ENCODE assay signal across 15 cellular contexts in genomic region chr9:18268381-18268780, GRCh38.
DNase-seq lines count a peak whose midpoint lies in the region; FAIRE-seq and TF ChIP-seq lines count a peak whose summit lies in the region.
"Had no signal": no experiment of that assay in that cellular context is flagged by ENCODE, and none has a peak within 500 bp of the region (broad histone marks: within the 10 kb centered on the region; RNA-seq: fewer than 3 reads in every experiment).

No MANE protein-coding gene starts in this region.

- no TSS peak for BruUV-seq in Calu3 (replicated peaks; lab: Mats Ljungman, UMichigan)

- H3K27ac Mint-ChIP-seq in Calu3 (ENCODE audit: unreplicated experiment) (no peak overlapping the region), CD14-positive monocyte (no peak overlapping the region)
- H3K27ac Mint-ChIP-seq in activated T-helper 2 cell treated with anti-CD3 and anti-CD28 coated beads, Interferon-gamma antibody, Interleukin-2, Interleukin-4, amounts not matched to agents 10 μg/mL and 5 μg/mL and 100 μg/mL, durations not matched to agents 14 hours and 24 hours and 36 hours = no peak overlapping the region
- H3K27ac Mint-ChIP-seq: activated T-helper 1 cell treated with anti-CD3 and anti-CD28 coated beads, Interleukin-12 subunit alpha, Interleukin-12 subunit beta, Interleukin-2, Interleukin-4 antibody, amounts not matched to agents 30 ng/mL and 10 ng/mL and 1 ng/mL, durations not matched to agents 14 hours and 24 hours and 36 hours had no signal

- CTCF ChIA-PET in Calu3 (lab: Charles Lee) = no interaction called here

- DNase-seq in Calu3 (peak; percentile 12), NCI-H226 (peak; percentile 14), epithelial cell of esophagus (ENCODE audit: low read depth) (peak; percentile 30), myocyte (ENCODE audit: low read depth) (peak; percentile 69), CD14-positive monocyte (ENCODE audit: low spot score) (no peak), frontal cortex (ENCODE audit: low spot score in 2 of 2) (no peak), GOT3 (lab: John Stamatoyannopoulos, UW) (no peak)
- DNase-seq in activated T-helper 2 cell treated with anti-CD3 and anti-CD28 coated beads, Interferon-gamma antibody, Interleukin-2, Interleukin-4, amounts not matched to agents 10 μg/mL and 5 μg/mL and 100 μg/mL, durations not matched to agents 14 hours and 24 hours and 36 hours (ENCODE audit: low spot score) = no peak
- DNase-seq: NCI-H1417, NCI-H82, nucleus accumbens had no signal

- peaks cover 6% of the 10 kb centered on the region for H3K4me1 Mint-ChIP-seq in Calu3 (ENCODE audit: low read depth, unreplicated experiment)
- H3K4me1 Mint-ChIP-seq in CD14-positive monocyte = no peaks in the 10 kb centered on the region
- no peaks in the 10 kb centered on the region for H3K4me1 Mint-ChIP-seq in activated T-helper 2 cell treated with anti-CD3 and anti-CD28 coated beads, Interferon-gamma antibody, Interleukin-2, Interleukin-4, amounts not matched to agents 10 μg/mL and 5 μg/mL and 100 μg/mL, durations not matched to agents 14 hours and 24 hours and 36 hours (ENCODE audit: low read depth)

- H3K36me3 Mint-ChIP-seq in Calu3 (ENCODE audit: insufficient read depth, unreplicated experiment) = no peaks in the 10 kb centered on the region
- no peaks in the 10 kb centered on the region for H3K36me3 Mint-ChIP-seq in CD14-positive monocyte
- H3K36me3 Mint-ChIP-seq in activated T-helper 2 cell treated with anti-CD3 and anti-CD28 coated beads, Interferon-gamma antibody, Interleukin-2, Interleukin-4, amounts not matched to agents 10 μg/mL and 5 μg/mL and 100 μg/mL, durations not matched to agents 14 hours and 24 hours and 36 hours (ENCODE audit: low read depth) = no peaks in the 10 kb centered on the region

- H3K27me3 Mint-ChIP-seq in Calu3 (ENCODE audit: unreplicated experiment) = no peaks in the 10 kb centered on the region
- peaks cover 0 to 4% (median 2%) of the 10 kb centered on the region in 3 donors for H3K27me3 Mint-ChIP-seq in CD14-positive monocyte (ENCODE audit: low read depth in 3 of 3)
- no peaks in the 10 kb centered on the region for H3K27me3 Mint-ChIP-seq in activated T-helper 2 cell treated with anti-CD3 and anti-CD28 coated beads, Interferon-gamma antibody, Interleukin-2, Interleukin-4, amounts not matched to agents 10 μg/mL and 5 μg/mL and 100 μg/mL, durations not matched to agents 14 hours and 24 hours and 36 hours (ENCODE audit: low read depth)

- no peak overlapping the region for H3K4me3 ChIP-seq in epithelial cell of esophagus (ENCODE audit: low read length)
- H3K4me3 ChIP-seq: BLaER1, breast epithelium, SK-N-MC had no signal

- no peak for TF ChIP-seq CTCF in Calu3 (IDR thresholded peaks at IDR 0.05; ENCODE audit: unreplicated experiment)
- no peak for TF ChIP-seq CTCF in epithelial cell of esophagus (IDR thresholded peaks at IDR 0.05; ENCODE audit: insufficient read depth, low read depth, low read length, missing control alignments)
- no peak for TF ChIP-seq CTCF in CD14-positive monocyte (IDR thresholded peaks at IDR 0.05)

- H3K4me3 Mint-ChIP-seq in Calu3 (ENCODE audit: low read depth, unreplicated experiment) (no peak overlapping the region), CD14-positive monocyte (no peak overlapping the region)
- H3K4me3 Mint-ChIP-seq in activated T-helper 2 cell treated with anti-CD3 and anti-CD28 coated beads, Interferon-gamma antibody, Interleukin-2, Interleukin-4, amounts not matched to agents 10 μg/mL and 5 μg/mL and 100 μg/mL, durations not matched to agents 14 hours and 24 hours and 36 hours (ENCODE audit: low read depth) = no peak overlapping the region
- H3K4me3 Mint-ChIP-seq: activated T-helper 1 cell treated with anti-CD3 and anti-CD28 coated beads, Interleukin-12 subunit alpha, Interleukin-12 subunit beta, Interleukin-2, Interleukin-4 antibody, amounts not matched to agents 30 ng/mL and 10 ng/mL and 1 ng/mL, durations not matched to agents 14 hours and 24 hours and 36 hours had no signal

- intact Hi-C loops in Calu3 (cut with micrococcal nuclease; ENCODE audit: unreplicated experiment) = loop anchor here (2.0 kb wide), 1 partner anchor 124 kb away; no protein-coding TSS in a partner anchor
- intact Hi-C loops in CD14-positive monocyte (cut with micrococcal nuclease) = no loop called here
- intact Hi-C loops in activated T-helper 2 cell treated with anti-CD3 and anti-CD28 coated beads, Interferon-gamma antibody, Interleukin-2, Interleukin-4, amounts not matched to agents 10 μg/mL and 5 μg/mL and 100 μg/mL, durations not matched to agents 14 hours and 24 hours and 36 hours (cut with micrococcal nuclease) = no loop called here

- no peak for FAIRE-seq in frontal cortex (lab: Jason Lieb, UNC)

- H3K9me3 Mint-ChIP-seq in Calu3 (ENCODE audit: low read depth, unreplicated experiment) = no peaks in the 10 kb centered on the region
- peaks cover 0 to 7% (median 0%) of the 10 kb centered on the region in 7 donors for H3K9me3 Mint-ChIP-seq in CD14-positive monocyte
- H3K9me3 Mint-ChIP-seq in activated T-helper 2 cell treated with anti-CD3 and anti-CD28 coated beads, Interferon-gamma antibody, Interleukin-2, Interleukin-4, amounts not matched to agents 10 μg/mL and 5 μg/mL and 100 μg/mL, durations not matched to agents 14 hours and 24 hours and 36 hours = peaks cover 3% of the 10 kb centered on the region

Comparison
In these comparisons a context has a peak if more than half of its experiments do, and no peak if none do; other contexts are left out.
1. DNase-seq: peak in Calu3 (single experiment), NCI-H226 (single experiment), epithelial cell of esophagus (single experiment) and myocyte (single experiment); none in CD14-positive monocyte (single experiment), frontal cortex (0 of 2), activated T-helper 2 cell treated with anti-CD3 and anti-CD28 coated beads, Interferon-gamma antibody, Interleukin-2, Interleukin-4, amounts not matched to agents 10 μg/mL and 5 μg/mL and 100 μg/mL, durations not matched to agents 14 hours and 24 hours and 36 hours (single experiment) and GOT3 (single experiment).